14 cellular contexts compared by ENCODE assay signal in the genomic region with DNA sequence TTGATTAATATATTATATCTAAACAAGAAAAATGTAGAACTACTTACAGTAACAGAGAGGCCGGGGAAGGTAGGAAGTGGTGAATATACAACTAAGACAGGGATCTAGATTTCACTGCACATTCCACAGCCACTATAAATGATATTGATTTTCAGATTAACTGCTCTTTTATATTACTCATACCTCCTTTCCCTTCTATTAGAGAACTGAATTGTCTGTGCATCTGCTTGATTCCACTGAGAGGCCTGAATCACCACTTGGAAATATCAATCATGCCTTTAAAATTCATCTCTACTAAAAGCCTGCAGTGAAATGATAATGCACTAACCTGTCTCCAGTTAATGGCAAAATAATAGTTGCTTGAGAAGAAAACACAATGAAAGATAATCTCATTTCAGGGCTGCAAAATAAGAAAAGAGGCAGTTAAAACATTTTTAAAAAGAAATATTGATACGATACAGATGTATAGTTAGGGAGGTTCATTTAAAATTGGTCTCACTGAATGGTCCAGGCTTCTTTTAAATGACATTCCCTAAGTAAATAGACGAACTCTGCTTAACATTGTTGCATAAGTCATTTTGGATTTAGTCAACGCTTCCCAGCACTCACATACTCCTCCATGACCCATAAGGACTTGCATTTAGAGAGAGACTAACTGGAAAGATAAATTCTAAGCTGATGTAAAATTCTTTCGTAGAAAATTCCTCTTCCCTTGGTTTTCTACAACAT. TPM values are rescaled to one million over a fixed set of nuclear protein-coding genes. Genes with fewer than 3 reads are reported as not detected.
DNase-seq lines count a peak whose midpoint lies in the region; ATAC-seq, FAIRE-seq and TF ChIP-seq lines count a peak whose summit lies in the region.
"Had no signal": no experiment of that assay in that cellular context is flagged by ENCODE, and none has a peak within 500 bp of the region (broad histone marks: within the 10 kb centered on the region; RNA-seq: fewer than 3 reads in every experiment).

No MANE protein-coding gene starts in this region.

- peak overlapping the region; percentile 39 for H3K27ac Mint-ChIP-seq in CD8-positive, alpha-beta T cell

- DNase-seq in CD8-positive, alpha-beta T cell = no peak
- DNase-seq in NCI-H2227 (lab: John Stamatoyannopoulos, UW; ENCODE audit: unreplicated experiment) (peak; percentile 10), cardiac fibroblast (ENCODE audit: low read depth in 2 of 2) (peak; percentile 45 to 54), D721Med (ENCODE audit: insufficient read length, low spot score) (no peak), NCI-H1417 treated with DMSO at 0.1 percent for 48 hours (lab: John Stamatoyannopoulos, UW) (no peak)
- DNase-seq: Caco-2, esophagus squamous epithelium, NCI-H524, pancreas had no signal

- TF ChIP-seq EP300 in neural cell (conservative IDR thresholded peaks at IDR 0.05; ENCODE audit: poor library complexity, severe bottlenecking) = peak; percentile 69

- H3K4me1 Mint-ChIP-seq in CD8-positive, alpha-beta T cell (ENCODE audit: low read depth) = peaks cover 51% of the 10 kb centered on the region

- H3K27ac ChIP-seq in CD8-positive, alpha-beta T cell (ENCODE audit: low read depth, low read length) = no peak overlapping the region
- peak overlapping the region; percentile 81 for H3K27ac ChIP-seq in neural cell (ENCODE audit: low read length)
- H3K27ac ChIP-seq: pancreas, thoracic aorta had no signal

- peaks cover 20% of the 10 kb centered on the region for H3K79me2 ChIP-seq in neural cell (replicated peaks; ENCODE audit: insufficient read depth, low read length)

- CTCF ChIA-PET in CD8-positive, alpha-beta T cell (lab: Charles Lee) = interaction anchor here (0.8 kb wide), 1 partner anchor 133 kb away, joined by 4 read pairs; no protein-coding TSS in a partner anchor

- H3K27me3 Mint-ChIP-seq in CD8-positive, alpha-beta T cell (ENCODE audit: low read depth) = no peaks in the 10 kb centered on the region

- FAIRE-seq in D721Med (lab: Jason Lieb, UNC) = no peak
- FAIRE-seq: islet of Langerhans, pancreas had no signal

- H3K4me1 ChIP-seq in CD8-positive, alpha-beta T cell (ENCODE audit: insufficient read depth, low read length) = peaks cover 25% of the 10 kb centered on the region
- H3K4me1 ChIP-seq: Caco-2 had no signal

- H3K9me3 ChIP-seq in CD8-positive, alpha-beta T cell (ENCODE audit: low read length) = no peaks in the 10 kb centered on the region
- H3K9me3 ChIP-seq in neural cell (ENCODE audit: low read length) = no peaks in the 10 kb centered on the region
- H3K9me3 ChIP-seq: Caco-2, esophagus squamous epithelium, pancreas, thoracic aorta had no signal

- H4K20me1 ChIP-seq in neural cell (ENCODE audit: insufficient read depth) = no peaks in the 10 kb centered on the region

- peak overlapping the region; percentile 50 for H3K4me2 ChIP-seq in neural cell (ENCODE audit: low read length)

- intact Hi-C loops in CD8-positive, alpha-beta T cell (cut with DNase I, micrococcal nuclease) = loop anchor here in 1 of 2 experiments (10.0 kb wide), 1 partner anchor 1124 kb away; no protein-coding TSS in a partner anchor

- H3K9me3 Mint-ChIP-seq in CD8-positive, alpha-beta T cell = no peaks in the 10 kb centered on the region

- H3K9me2 ChIP-seq in neural cell (ENCODE audit: insufficient read depth, low read length) = no peaks in the 10 kb centered on the region

- H2AFZ ChIP-seq in neural cell (ENCODE audit: low read depth, low read length) = no peak overlapping the region

- H3K27me3 ChIP-seq in CD8-positive, alpha-beta T cell (ENCODE audit: insufficient read depth, low read length) = no peaks in the 10 kb centered on the region
- H3K27me3 ChIP-seq in neural cell (ENCODE audit: insufficient read depth, low read depth, low read length) = no peaks in the 10 kb centered on the region
- H3K27me3 ChIP-seq: pancreas had no signal

- H3K36me3 ChIP-seq in CD8-positive, alpha-beta T cell (ENCODE audit: insufficient read depth, low read length) = no peaks in the 10 kb centered on the region
- peaks cover 11% of the 10 kb centered on the region for H3K36me3 ChIP-seq in neural cell (ENCODE audit: insufficient read depth, low read length)
- H3K36me3 ChIP-seq: pancreas had no signal

- TF ChIP-seq RAD21 in neural cell (conservative IDR thresholded peaks at IDR 0.05) = peak; percentile 23

- POLR2A ChIA-PET in CD8-positive, alpha-beta T cell (lab: Charles Lee) = no interaction called here

- no peak overlapping the region for H3K4me3 Mint-ChIP-seq in CD8-positive, alpha-beta T cell

- peak overlapping the region; percentile 31 for H3K9ac ChIP-seq in neural cell (ENCODE audit: low read length)

- H3K36me3 Mint-ChIP-seq in CD8-positive, alpha-beta T cell = peaks cover 43% of the 10 kb centered on the region

- no peak for ATAC-seq in CD8-positive, alpha-beta T cell
- no peak for ATAC-seq in HG03095 (IDR thresholded peaks at IDR 0.05; ENCODE audit: unreplicated experiment)
- no peak for ATAC-seq in GM19397 (IDR thresholded peaks at IDR 0.05; ENCODE audit: unreplicated experiment)
- ATAC-seq: pancreas had no signal

- no peak for TF ChIP-seq CTCF in CD8-positive, alpha-beta T cell (IDR thresholded peaks at IDR 0.05)
- TF ChIP-seq CTCF in cardiac fibroblast (IDR thresholded peaks at IDR 0.05; ENCODE audit: low read depth, low read length) (no peak), neural cell (IDR thresholded peaks at IDR 0.05; ENCODE audit: poor library complexity, severe bottlenecking) (no peak), D721Med (IDR thresholded peaks at IDR 0.05; ENCODE audit: insufficient read depth, missing control alignments) (no peak)

- no peak overlapping the region for H3K4me3 ChIP-seq in CD8-positive, alpha-beta T cell (ENCODE audit: low read depth, low read length)
- H3K4me3 ChIP-seq in cardiac fibroblast (replicated peaks in 1 of 2; ENCODE audit: low read depth in 2 of 2, low read length in 2 of 2) (no peak overlapping the region), neural cell (ENCODE audit: low read length) (peak overlapping the region; percentile 88)
- H3K4me3 ChIP-seq: pancreas had no signal

- H3F3A ChIP-seq in neural cell (ENCODE audit: insufficient read depth, low read length, poor library complexity, severe bottlenecking) = no peaks in the 10 kb centered on the region

TF ChIP-seq in neural cell, 6 proteins besides CTCF, POLR2A, EP300 and RAD21:
- TF ChIP-seq EZH2 (IDR thresholded peaks at IDR 0.05; ENCODE audit: borderline replicate concordance, insufficient read depth, low read length, poor library complexity, severe bottlenecking) (no peak), POLR2AphosphoS5 (IDR thresholded peaks at IDR 0.05) (peak; percentile 56), MXI1 (conservative IDR thresholded peaks at IDR 0.05; ENCODE audit: poor library complexity, severe bottlenecking) (no peak), TAF1 (IDR thresholded peaks at IDR 0.05; ENCODE audit: low read depth) (no peak), SMC3 (conservative IDR thresholded peaks at IDR 0.05; ENCODE audit: poor library complexity) (no peak)
- TF ChIP-seq, protein P1, sequence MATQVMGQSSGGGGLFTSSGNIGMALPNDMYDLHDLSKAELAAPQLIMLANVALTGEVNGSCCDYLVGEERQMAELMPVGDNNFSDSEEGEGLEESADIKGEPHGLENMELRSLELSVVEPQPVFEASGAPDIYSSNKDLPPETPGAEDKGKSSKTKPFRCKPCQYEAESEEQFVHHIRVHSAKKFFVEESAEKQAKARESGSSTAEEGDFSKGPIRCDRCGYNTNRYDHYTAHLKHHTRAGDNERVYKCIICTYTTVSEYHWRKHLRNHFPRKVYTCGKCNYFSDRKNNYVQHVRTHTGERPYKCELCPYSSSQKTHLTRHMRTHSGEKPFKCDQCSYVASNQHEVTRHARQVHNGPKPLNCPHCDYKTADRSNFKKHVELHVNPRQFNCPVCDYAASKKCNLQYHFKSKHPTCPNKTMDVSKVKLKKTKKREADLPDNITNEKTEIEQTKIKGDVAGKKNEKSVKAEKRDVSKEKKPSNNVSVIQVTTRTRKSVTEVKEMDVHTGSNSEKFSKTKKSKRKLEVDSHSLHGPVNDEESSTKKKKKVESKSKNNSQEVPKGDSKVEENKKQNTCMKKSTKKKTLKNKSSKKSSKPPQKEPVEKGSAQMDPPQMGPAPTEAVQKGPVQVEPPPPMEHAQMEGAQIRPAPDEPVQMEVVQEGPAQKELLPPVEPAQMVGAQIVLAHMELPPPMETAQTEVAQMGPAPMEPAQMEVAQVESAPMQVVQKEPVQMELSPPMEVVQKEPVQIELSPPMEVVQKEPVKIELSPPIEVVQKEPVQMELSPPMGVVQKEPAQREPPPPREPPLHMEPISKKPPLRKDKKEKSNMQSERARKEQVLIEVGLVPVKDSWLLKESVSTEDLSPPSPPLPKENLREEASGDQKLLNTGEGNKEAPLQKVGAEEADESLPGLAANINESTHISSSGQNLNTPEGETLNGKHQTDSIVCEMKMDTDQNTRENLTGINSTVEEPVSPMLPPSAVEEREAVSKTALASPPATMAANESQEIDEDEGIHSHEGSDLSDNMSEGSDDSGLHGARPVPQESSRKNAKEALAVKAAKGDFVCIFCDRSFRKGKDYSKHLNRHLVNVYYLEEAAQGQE (IDR thresholded peaks at IDR 0.05; ENCODE audit: borderline replicate concordance) = peak; percentile 58

RNA-seq across cellular contexts. Expression of gene ANTXR2, which starts 3.8 kb away (rescaled TPM):
- total RNA-seq in CD8-positive, alpha-beta T cell = 1 to 10 TPM; 6.9 to 8.6 TPM
- 31.7 and 35.4 TPM in 2 replicates for polyA plus RNA-seq in neural cell
- 53.3 and 55.3 TPM in 2 replicates for polyA minus RNA-seq in neural cell

Comparison
In these comparisons a context has a peak if more than half of its experiments do, and no peak if none do; other contexts are left out.
1. DNase-seq: peak in NCI-H2227 (single experiment) and cardiac fibroblast (2 of 2); none in CD8-positive, alpha-beta T cell (0 of 7), D721Med (single experiment) and NCI-H1417 treated with DMSO at 0.1 percent for 48 hours (single experiment).